24 cellular contexts compared by ENCODE assay signal in genomic region chr10:101529207-101529606, GRCh38. TPM values are rescaled to one million over a fixed set of nuclear protein-coding genes. Genes with fewer than 3 reads are reported as not detected.
DNase-seq lines count a peak whose midpoint lies in the region; ATAC-seq, FAIRE-seq and TF ChIP-seq lines count a peak whose summit lies in the region.
"Had no signal": no experiment of that assay in that cellular context is flagged by ENCODE, and none has a peak within 500 bp of the region (broad histone marks: within the 10 kb centered on the region; RNA-seq: fewer than 3 reads in every experiment).

No MANE protein-coding gene starts in this region.

- H3K4ac ChIP-seq in neuronal stem cell (ENCODE audit: low read length) = no peak overlapping the region

- H2BK12ac ChIP-seq in neuronal stem cell (ENCODE audit: low read length) = no peak overlapping the region

- no peak for TF ChIP-seq POLR2A in H54 (IDR thresholded peaks at IDR 0.05; ENCODE audit: low read depth, low read length)

- intact Hi-C loops in activated CD4-positive, alpha-beta T cell treated with anti-CD3 and anti-CD28 coated beads for 36 hours (cut with DNase I, micrococcal nuclease) = no loop called here

- H2BK120ac ChIP-seq in neuronal stem cell (ENCODE audit: low read depth, low read length) = no peak overlapping the region

- H3K4me2 ChIP-seq in neuronal stem cell (ENCODE audit: insufficient read depth, low read length, poor library complexity, severe bottlenecking) = no peak overlapping the region

- no peak overlapping the region for H3K18ac ChIP-seq in neuronal stem cell (ENCODE audit: low read length)

- H3K27ac Mint-ChIP-seq in activated CD4-positive, alpha-beta T cell treated with anti-CD3 and anti-CD28 coated beads for 36 hours = no peak overlapping the region
- H3K27ac Mint-ChIP-seq: CD4-positive, alpha-beta T cell had no signal

- no peaks in the 10 kb centered on the region for H3K9me3 ChIP-seq in neuronal stem cell (replicated peaks in 1 of 2; ENCODE audit: control insufficient read depth in 2 of 2, insufficient read depth in 1 of 2, low read depth in 1 of 2, low read length in 2 of 2)

- FAIRE-seq in H54 (lab: Jason Lieb, UNC) = no peak
- FAIRE-seq: A204.1, GM12878, HTR-8/SVneo, RCC 7860 had no signal

- H3K9me3 Mint-ChIP-seq in activated CD4-positive, alpha-beta T cell treated with anti-CD3 and anti-CD28 coated beads for 36 hours (ENCODE audit: low read depth) = no peaks in the 10 kb centered on the region
- H3K9me3 Mint-ChIP-seq: CD4-positive, alpha-beta T cell had no signal

- CTCF ChIA-PET in activated CD4-positive, alpha-beta T cell treated with anti-CD3 and anti-CD28 coated beads for 36 hours (lab: Charles Lee) = interaction anchor here (0.7 kb wide), 1 partner anchor 79 kb away, joined by 3 read pairs; no protein-coding TSS in a partner anchor

- H3K36me3 ChIP-seq in neuronal stem cell (replicated peaks in 1 of 2; ENCODE audit: control insufficient read depth in 2 of 2, insufficient read depth in 2 of 2, low read length in 2 of 2) = peaks cover 0 to 10% of the 10 kb centered on the region in 2 donors

- H4K8ac ChIP-seq in neuronal stem cell (ENCODE audit: low read depth, low read length) = no peak overlapping the region

- H3K4me3 ChIP-seq in fibroblast of pulmonary artery (replicated peaks; ENCODE audit: low read depth, low read length) (no peak overlapping the region), neuronal stem cell (ENCODE audit: low read length in 2 of 2) (no peak overlapping the region)
- H3K4me3 ChIP-seq: GM12878, SK-N-MC had no signal

- no peaks in the 10 kb centered on the region for H3K79me1 ChIP-seq in neuronal stem cell (ENCODE audit: low read depth, low read length)

- H3K23ac ChIP-seq in neuronal stem cell (ENCODE audit: low read depth, low read length, poor library complexity) = no peak overlapping the region

- no peaks in the 10 kb centered on the region for H3K27me3 Mint-ChIP-seq in activated CD4-positive, alpha-beta T cell treated with anti-CD3 and anti-CD28 coated beads for 36 hours
- H3K27me3 Mint-ChIP-seq: CD4-positive, alpha-beta T cell had no signal

- no peak overlapping the region for H2BK15ac ChIP-seq in neuronal stem cell (ENCODE audit: low read length)

- DNase-seq in EH (ENCODE audit: low read depth) (peak; percentile 20), fibroblast of pulmonary artery (ENCODE audit: low read depth) (peak; percentile 7), neuronal stem cell (ENCODE audit: low spot score) (peak; percentile 45), H54 (ENCODE audit: insufficient read length, low spot score) (no peak)
- no peak for DNase-seq in activated CD4-positive, alpha-beta T cell treated with anti-CD3 and anti-CD28 coated beads for 36 hours
- DNase-seq: CD4-positive, alpha-beta T cell; COR-L47; DMS 273 treated with DMSO at 0.1 percent for 48 hours; DMS79 treated with DMSO at 0.1 percent for 48 hours; Kasumi-1; NCI-H1694; NCI-H2081 treated with DMSO at 0.1 percent for 48 hours; NCI-H2171 treated with DMSO at 0.1 percent for 48 hours; NCI-H524 treated with DMSO at 0.1 percent for 48 hours; NCI-H82 had no signal

- H3K27ac ChIP-seq in VCaP (peak overlapping the region; percentile 51; the same call in 1 of the 2 replicates), neuronal stem cell (replicated peaks; ENCODE audit: low read length) (no peak overlapping the region)
- H3K27ac ChIP-seq: SK-N-MC had no signal

- H3K4me1 ChIP-seq in neuronal stem cell (ENCODE audit: control insufficient read depth in 2 of 2, insufficient read depth in 1 of 2, low read depth in 1 of 2, low read length in 2 of 2) = peaks cover 0 to 13% of the 10 kb centered on the region in 2 donors

- POLR2A ChIA-PET in activated CD4-positive, alpha-beta T cell treated with anti-CD3 and anti-CD28 coated beads for 36 hours (lab: Charles Lee) = no interaction called here

- H2AK5ac ChIP-seq in neuronal stem cell (ENCODE audit: low read depth, low read length) = no peak overlapping the region

- H3K14ac ChIP-seq in neuronal stem cell (ENCODE audit: low read length) = no peak overlapping the region

- H2BK5ac ChIP-seq in neuronal stem cell (ENCODE audit: low read length) = no peak overlapping the region

- ATAC-seq in GM21390 (IDR thresholded peaks at IDR 0.05; ENCODE audit: unreplicated experiment) = no peak
- ATAC-seq in HG03280 (IDR thresholded peaks at IDR 0.05; ENCODE audit: unreplicated experiment) = no peak
- ATAC-seq in activated CD4-positive, alpha-beta T cell treated with anti-CD3 and anti-CD28 coated beads for 36 hours = no peak
- ATAC-seq: GM12878, HCT116 had no signal

- no peak overlapping the region for H4K91ac ChIP-seq in neuronal stem cell (ENCODE audit: low read depth, low read length, poor library complexity)

- H3K27me3 ChIP-seq in neuronal stem cell (ENCODE audit: control insufficient read depth in 3 of 3, insufficient read depth in 3 of 3, low read depth in 1 of 3, low read length in 3 of 3) = no peaks in the 10 kb centered on the region

- no CpG with 5 or more reads among the region's 1 CpG for WGBS in neuronal stem cell (ENCODE audit: extremely low coverage in 2 of 2, insufficient read length in 2 of 2, insufficient replicate concordance in 1 of 2), 2 donors

- H3K36me3 Mint-ChIP-seq in activated CD4-positive, alpha-beta T cell treated with anti-CD3 and anti-CD28 coated beads for 36 hours (ENCODE audit: low read depth) = peaks cover 2% of the 10 kb centered on the region

- H3K4me1 Mint-ChIP-seq in activated CD4-positive, alpha-beta T cell treated with anti-CD3 and anti-CD28 coated beads for 36 hours = no peaks in the 10 kb centered on the region

- no peak overlapping the region for H3K9ac ChIP-seq in neuronal stem cell (ENCODE audit: low read depth, low read length, poor library complexity)

- TF ChIP-seq CTCF in VCaP (conservative IDR thresholded peaks at IDR 0.05) (no peak), fibroblast of pulmonary artery (IDR thresholded peaks at IDR 0.05; ENCODE audit: low read length, missing control alignments) (no peak)

- no peak overlapping the region for H2AFZ ChIP-seq in neuronal stem cell (ENCODE audit: low read length)

- no peak overlapping the region for H3K4me3 Mint-ChIP-seq in activated CD4-positive, alpha-beta T cell treated with anti-CD3 and anti-CD28 coated beads for 36 hours
- H3K4me3 Mint-ChIP-seq: CD4-positive, alpha-beta T cell had no signal

RNA-seq across cellular contexts. Expression of gene POLL, which starts 58.9 kb away (rescaled TPM):
- 16.0 TPM for polyA plus RNA-seq in neuronal stem cell (2013, experiment 1 of 2)
- polyA plus RNA-seq in neuronal stem cell (2013, experiment 2 of 2) = 15.3 TPM
- 10 to 100 TPM; 30.2 to 31.4 TPM for total RNA-seq in activated CD4-positive, alpha-beta T cell treated with anti-CD3 and anti-CD28 coated beads for 36 hours

RNA-seq across cellular contexts. Expression of gene DPCD, which starts 58.9 kb away (rescaled TPM):
- 39.1 TPM for polyA plus RNA-seq in neuronal stem cell (2013, experiment 1 of 2)
- polyA plus RNA-seq in neuronal stem cell (2013, experiment 2 of 2) = 37.9 TPM
- total RNA-seq in activated CD4-positive, alpha-beta T cell treated with anti-CD3 and anti-CD28 coated beads for 36 hours = 10 to 100 TPM; 15.5 to 19.3 TPM

Comparison
In these comparisons a context has a peak if more than half of its experiments do, and no peak if none do; other contexts are left out.
1. DNase-seq: peak in EH (single experiment), fibroblast of pulmonary artery (single experiment) and neuronal stem cell (single experiment); none in H54 (single experiment) and activated CD4-positive, alpha-beta T cell treated with anti-CD3 and anti-CD28 coated beads for 36 hours (single experiment).